Comparison of ENCODE assay signal across 13 cellular contexts in the genomic region with DNA sequence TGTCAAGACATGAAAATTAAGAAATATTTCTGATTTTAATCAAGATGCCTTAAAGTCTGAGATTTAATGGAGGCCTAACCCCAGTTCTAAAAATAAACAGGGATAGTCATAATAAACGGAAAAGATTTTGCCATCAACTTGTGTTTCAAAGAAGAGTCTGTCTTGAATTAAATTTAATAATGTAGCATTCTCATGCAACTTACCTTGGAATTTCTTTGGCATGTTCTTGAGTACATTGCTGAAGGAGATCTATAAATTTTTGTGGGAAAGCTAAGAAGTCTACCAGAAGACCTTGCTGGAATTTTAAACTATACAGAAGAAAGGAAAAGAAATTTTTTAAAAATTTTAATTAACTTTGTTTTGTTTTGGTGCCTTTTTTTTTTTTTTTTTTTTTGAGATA. TPM values are rescaled to one million over a fixed set of nuclear protein-coding genes. Genes with fewer than 3 reads are reported as not detected.
DNase-seq lines count a peak whose midpoint lies in the region; TF ChIP-seq lines count a peak whose summit lies in the region.
"Had no signal": no experiment of that assay in that cellular context is flagged by ENCODE, and none has a peak within 500 bp of the region (broad histone marks: within the 10 kb centered on the region; RNA-seq: fewer than 3 reads in every experiment).

No MANE protein-coding gene starts in this region.

- H3K27me3 Mint-ChIP-seq in HFFc6 (ENCODE audit: insufficient read depth) = no peaks in the 10 kb centered on the region
- no peaks in the 10 kb centered on the region for H3K27me3 Mint-ChIP-seq in activated CD4-positive, alpha-beta T cell treated with anti-CD3 and anti-CD28 coated beads, Interleukin-2, amount 10 ng/mL, durations not matched to agents 7 days and 5 days
- H3K27me3 Mint-ChIP-seq: CD4-positive, CD25-positive, alpha-beta regulatory T cell had no signal

- no peak overlapping the region for H3K27ac Mint-ChIP-seq in HFFc6
- no peak overlapping the region for H3K27ac Mint-ChIP-seq in activated CD4-positive, alpha-beta T cell treated with anti-CD3 and anti-CD28 coated beads, Interleukin-2, amount 10 ng/mL, durations not matched to agents 7 days and 5 days
- H3K27ac Mint-ChIP-seq: CD4-positive, CD25-positive, alpha-beta regulatory T cell had no signal

- POLR2A ChIA-PET in activated CD4-positive, alpha-beta T cell treated with anti-CD3 and anti-CD28 coated beads, Interleukin-2, amount 10 ng/mL, durations not matched to agents 7 days and 5 days (lab: Charles Lee) = no interaction called here

- H3K4me1 Mint-ChIP-seq in HFFc6 (ENCODE audit: low read depth) = peaks cover 5% of the 10 kb centered on the region; the same call in 1 of the 2 replicates
- no peaks in the 10 kb centered on the region for H3K4me1 Mint-ChIP-seq in activated CD4-positive, alpha-beta T cell treated with anti-CD3 and anti-CD28 coated beads, Interleukin-2, amount 10 ng/mL, durations not matched to agents 7 days and 5 days

- H3K4me3 Mint-ChIP-seq in HFFc6 = no peak overlapping the region
- H3K4me3 Mint-ChIP-seq in activated CD4-positive, alpha-beta T cell treated with anti-CD3 and anti-CD28 coated beads, Interleukin-2, amount 10 ng/mL, durations not matched to agents 7 days and 5 days = no peak overlapping the region
- H3K4me3 Mint-ChIP-seq: CD4-positive, CD25-positive, alpha-beta regulatory T cell had no signal

- no peaks in the 10 kb centered on the region for H3K9me3 Mint-ChIP-seq in HFFc6
- H3K9me3 Mint-ChIP-seq in activated CD4-positive, alpha-beta T cell treated with anti-CD3 and anti-CD28 coated beads, Interleukin-2, amount 10 ng/mL, durations not matched to agents 7 days and 5 days = no peaks in the 10 kb centered on the region
- H3K9me3 Mint-ChIP-seq: CD4-positive, CD25-positive, alpha-beta regulatory T cell had no signal

- no peak overlapping the region for H3K4me3 ChIP-seq in AG09309 (ENCODE audit: control insufficient read depth, low read depth, low read length)
- H3K4me3 ChIP-seq: BLaER1 treated with 17β-estradiol and CSF1 and Interleukin-3, amounts not matched to agents 10 nM and 100 nM had no signal

- no peaks in the 10 kb centered on the region for H3K36me3 Mint-ChIP-seq in HFFc6 (ENCODE audit: low read depth)
- peaks cover 26% of the 10 kb centered on the region for H3K36me3 Mint-ChIP-seq in activated CD4-positive, alpha-beta T cell treated with anti-CD3 and anti-CD28 coated beads, Interleukin-2, amount 10 ng/mL, durations not matched to agents 7 days and 5 days (ENCODE audit: low read depth)

- DNase-seq in AG09309 (ENCODE audit: low read depth) = peak; percentile 84
- DNase-seq in EH (ENCODE audit: low read depth) = peak; percentile 82
- peak; percentile 18 for DNase-seq in HFFc6
- DNase-seq in fibroblast of peridontal ligament (ENCODE audit: extremely low read depth) = peak; percentile 26
- no peak for DNase-seq in NCI-H748 treated with DMSO at 0.1 percent for 48 hours (lab: John Stamatoyannopoulos, UW)
- no peak for DNase-seq in stimulated activated CD4-positive, alpha-beta T cell treated with anti-CD3 and anti-CD28 coated beads, Interleukin-15, amount 100 ng/mL, for 24 hours
- no peak for DNase-seq in activated CD4-positive, alpha-beta T cell treated with anti-CD3 and anti-CD28 coated beads, Interleukin-2, amount 10 ng/mL, durations not matched to agents 7 days and 5 days
- DNase-seq: 8988T; AML-193; CD4-positive, CD25-positive, alpha-beta regulatory T cell; DMS53; HCEC 1CT had no signal

- no peak for TF ChIP-seq CTCF in AG09309 (IDR thresholded peaks at IDR 0.05; ENCODE audit: control insufficient read depth, insufficient read depth, low read depth, low read length, missing control alignments)
- no peak for TF ChIP-seq CTCF in HFFc6 (IDR thresholded peaks at IDR 0.05)

- CTCF ChIA-PET in activated CD4-positive, alpha-beta T cell treated with anti-CD3 and anti-CD28 coated beads, Interleukin-2, amount 10 ng/mL, durations not matched to agents 7 days and 5 days (lab: Charles Lee) = no interaction called here

RNA-seq across cellular contexts. Expression of a gene that starts 10.6 kb away (rescaled TPM):
- 1 to 10 TPM; 2.8 to 4.8 (median 4.2) TPM for total RNA-seq in HFFc6 (2021; fragmentation: NEBNext Ultra II Directional; extraction: Animal tissue kit (Norgen Biotek cat#: 25700))
- total RNA-seq in activated CD4-positive, alpha-beta T cell treated with anti-CD3 and anti-CD28 coated beads, Interleukin-2, amount 10 ng/mL, durations not matched to agents 7 days and 5 days = 10 to 100 TPM; 14.5 to 17.1 TPM

RNA-seq across cellular contexts. Expression of a gene that starts 10.8 kb away (rescaled TPM):
- total RNA-seq in HFFc6 (2021; fragmentation: NEBNext Ultra II Directional; extraction: Animal tissue kit (Norgen Biotek cat#: 25700)) = 10 to 100 TPM in 5 of 6 experiments, 1 to 10 TPM in 1; 9.9 to 13.0 (median 12.0) TPM
- 10 to 100 TPM; 20.4 to 21.4 TPM for total RNA-seq in activated CD4-positive, alpha-beta T cell treated with anti-CD3 and anti-CD28 coated beads, Interleukin-2, amount 10 ng/mL, durations not matched to agents 7 days and 5 days

RNA-seq across cellular contexts. Expression of a gene that starts 55.9 kb away (rescaled TPM):
- total RNA-seq in HFFc6 (2021; fragmentation: NEBNext Ultra II Directional; extraction: Animal tissue kit (Norgen Biotek cat#: 25700)) = under 1 TPM in 4 of 6 experiments, not detected in 2; 0.14 to 0.23 (median 0.15) TPM
- under 1 TPM; 0.46 to 0.72 TPM for total RNA-seq in activated CD4-positive, alpha-beta T cell treated with anti-CD3 and anti-CD28 coated beads, Interleukin-2, amount 10 ng/mL, durations not matched to agents 7 days and 5 days

Comparison
In these comparisons a context has a peak if more than half of its experiments do, and no peak if none do; other contexts are left out.
1. DNase-seq: peak in AG09309 (single experiment), EH (single experiment), HFFc6 (single experiment) and fibroblast of peridontal ligament (single experiment); none in NCI-H748 treated with DMSO at 0.1 percent for 48 hours (single experiment), stimulated activated CD4-positive, alpha-beta T cell treated with anti-CD3 and anti-CD28 coated beads, Interleukin-15, amount 100 ng/mL, for 24 hours (single experiment) and activated CD4-positive, alpha-beta T cell treated with anti-CD3 and anti-CD28 coated beads, Interleukin-2, amount 10 ng/mL, durations not matched to agents 7 days and 5 days (single experiment).